1 cellular context compared by ENCODE assay signal in genomic region chr5:65126670-65127069, GRCh38.
TF ChIP-seq lines count a peak whose summit lies in the region.

No MANE protein-coding gene starts in this region.

TF ChIP-seq in HepG2, 621 proteins besides CTCF, POLR2A, EP300 and RAD21 (continued from another document):
- TF ChIP-seq SIN3A (IDR thresholded peaks at IDR 0.05; ENCODE audit: borderline replicate concordance, low read depth, low read length), result no peak
- TF ChIP-seq EZH2 (conservative IDR thresholded peaks at IDR 0.05; ENCODE audit: low read depth, low read length), result no peak
- TF ChIP-seq HHEX (CRISPR knock-in tag; IDR thresholded peaks at IDR 0.05), result no peak
- no peak for TF ChIP-seq HMGXB4 (CRISPR knock-in tag; IDR thresholded peaks at IDR 0.05; ENCODE audit: borderline replicate concordance in 1 of 2, low read depth in 1 of 2)
